11 cellular contexts compared by ENCODE assay signal in genomic region chr12:9940370-9940769, GRCh38. TPM values are rescaled to one million over a fixed set of nuclear protein-coding genes. Genes with fewer than 3 reads are reported as not detected.
A peak's percentile ranks its signal among the peaks of the same experiment; 100 is the strongest.
DNase-seq lines count a peak whose midpoint lies in the region; ATAC-seq and TF ChIP-seq lines count a peak whose summit lies in the region.
"Had no signal": no experiment of that assay in that cellular context is flagged by ENCODE, and none has a peak within 500 bp of the region (broad histone marks: within the 10 kb centered on the region; RNA-seq: fewer than 3 reads in every experiment).

No MANE protein-coding gene starts in this region.

- no peaks in the 10 kb centered on the region for H3K79me2 ChIP-seq in GM23338 (replicated peaks; ENCODE audit: insufficient read depth)

- H4K20me1 ChIP-seq in GM23338 (replicated peaks; ENCODE audit: insufficient read depth) = no peaks in the 10 kb centered on the region

- H3K27me3 Mint-ChIP-seq in GM23338 (ENCODE audit: insufficient read depth, low read depth, poor library complexity) (no peaks in the 10 kb centered on the region), immature natural killer cell (ENCODE audit: low read depth in 3 of 3) (peaks cover 0 to 2% (median 2%) of the 10 kb centered on the region in 3 donors)
- H3K27me3 Mint-ChIP-seq in activated T-cell treated with anti-CD3 and anti-CD28 coated beads, Interleukin-2, amount 50 U/mL, for 24 hours = peaks cover 8% of the 10 kb centered on the region

- no peak for ATAC-seq in GM23338
- ATAC-seq: body of pancreas had no signal

- H3K4me3 Mint-ChIP-seq in GM23338 (no peak overlapping the region), immature natural killer cell (no peak overlapping the region)
- no peak overlapping the region for H3K4me3 Mint-ChIP-seq in activated T-cell treated with anti-CD3 and anti-CD28 coated beads, Interleukin-2, amount 50 U/mL, for 24 hours

- CTCF ChIA-PET in BJ (lab: Yijun Ruan, JAX) = interaction anchor here (1.3 kb wide), 1 partner anchor 14 kb away, joined by 4 read pairs; no protein-coding TSS in a partner anchor

- H3K4me3 ChIP-seq in BJ (ENCODE audit: low read depth, low read length) (no peak overlapping the region), GM23338 (no peak overlapping the region)
- H3K4me3 ChIP-seq: body of pancreas had no signal

- H3K27ac ChIP-seq in GM23338 (ENCODE audit: low read depth) = no peak overlapping the region
- H3K27ac ChIP-seq: body of pancreas had no signal

- H3K36me3 Mint-ChIP-seq in GM23338 (ENCODE audit: low read depth) (no peaks in the 10 kb centered on the region), immature natural killer cell (no peaks in the 10 kb centered on the region)
- no peaks in the 10 kb centered on the region for H3K36me3 Mint-ChIP-seq in activated T-cell treated with anti-CD3 and anti-CD28 coated beads, Interleukin-2, amount 50 U/mL, for 24 hours (ENCODE audit: low read depth)

- POLR2A ChIA-PET in BJ (lab: Charles Lee) = no interaction called here

- no peaks in the 10 kb centered on the region for H3F3A ChIP-seq in GM23338 (replicated peaks; ENCODE audit: low read depth)

- TF ChIP-seq CTCF in BJ (IDR thresholded peaks at IDR 0.05; ENCODE audit: insufficient read depth, low read depth, low read length) = peak; percentile 31; the same call in 1 of the 2 replicates
- peak; percentile 51 to 69 for TF ChIP-seq CTCF in GM23338 (conservative IDR thresholded peaks at IDR 0.05; ENCODE audit: low read depth in 2 of 2)

- H2AFZ ChIP-seq in GM23338 = peak overlapping the region; percentile 38; the same call in 1 of the 2 replicates

- H3K27ac Mint-ChIP-seq in GM23338 (no peak overlapping the region), immature natural killer cell (peak overlapping the region in 1 of 6 donors; percentile 67)
- H3K27ac Mint-ChIP-seq in activated T-cell treated with anti-CD3 and anti-CD28 coated beads, Interleukin-2, amount 50 U/mL, for 24 hours = no peak overlapping the region

- in situ Hi-C loops in SK-MEL-5 (cut with HindIII; ENCODE audit: low pct_unique_long_range_greater_than_20kb, low sequenced_read_pairs) = no loop called here

- H3K36me3 ChIP-seq in BJ (ENCODE audit: control insufficient read depth, insufficient read depth, low read length) (no peaks in the 10 kb centered on the region), GM23338 (ENCODE audit: insufficient read depth) (no peaks in the 10 kb centered on the region)

- H3K9me3 Mint-ChIP-seq in GM23338 = no peaks in the 10 kb centered on the region
- no peaks in the 10 kb centered on the region for H3K9me3 Mint-ChIP-seq in immature natural killer cell
- H3K9me3 Mint-ChIP-seq in activated T-cell treated with anti-CD3 and anti-CD28 coated beads, Interleukin-2, amount 50 U/mL, for 24 hours = no peaks in the 10 kb centered on the region

- H3K27me3 ChIP-seq in BJ (ENCODE audit: control insufficient read depth, insufficient read depth, low read length) (peaks cover 6% of the 10 kb centered on the region), GM23338 (ENCODE audit: insufficient read depth) (no peaks in the 10 kb centered on the region)
- H3K27me3 ChIP-seq: body of pancreas had no signal

- H3K9me2 ChIP-seq in GM23338 (ENCODE audit: insufficient read depth) = no peaks in the 10 kb centered on the region

- no peak overlapping the region for H3K4me2 ChIP-seq in GM23338

- H3K4me1 Mint-ChIP-seq in GM23338 (no peaks in the 10 kb centered on the region), immature natural killer cell (peaks cover 15 to 22% of the 10 kb centered on the region in 2 donors)
- H3K4me1 Mint-ChIP-seq in activated T-cell treated with anti-CD3 and anti-CD28 coated beads, Interleukin-2, amount 50 U/mL, for 24 hours (ENCODE audit: low read depth) = peaks cover 17% of the 10 kb centered on the region

- DNase-seq in BJ (ENCODE audit: low read depth) (no peak), GM23338 (ENCODE audit: low spot score) (peak; percentile 52), SK-MEL-5 (ENCODE audit: low read depth, low spot score) (peak; percentile 51), immature natural killer cell (peak; percentile 12 to 27 (median 26)), NCI-H1694 (lab: John Stamatoyannopoulos, UW) (no peak), NCI-H1092 treated with DMSO at 0.1 percent for 48 hours (lab: John Stamatoyannopoulos, UW) (no peak), posterior vena cava (ENCODE audit: low spot score) (no peak)
- DNase-seq in activated T-cell treated with anti-CD3 and anti-CD28 coated beads, Interleukin-2, amount 50 U/mL, for 24 hours = no peak
- DNase-seq: body of pancreas had no signal

- intact Hi-C loops in posterior vena cava (cut with DNase I) = no loop called here

- no peaks in the 10 kb centered on the region for H3K4me1 ChIP-seq in GM23338 (ENCODE audit: insufficient read depth)
- H3K4me1 ChIP-seq: body of pancreas had no signal

RNA-seq across cellular contexts. Expression of gene CLEC2A, which starts 8.2 kb away (rescaled TPM):
- not detected in 2 replicates for polyA plus RNA-seq in BJ (2011; rRNA removed)
- polyA minus RNA-seq in BJ (2011; rRNA and poly(A)+ RNA removed) = not detected in 2 replicates
- total RNA-seq in GM23338 (2014; rRNA removed; shearing (Covaris generic)) = not detected in 2 replicates
- polyA plus RNA-seq in GM23338 (2016; fragmentation: Nextera tagmentation; extraction: Ambion mirVana) = not detected in 2 replicates
- total RNA-seq in SK-MEL-5 (2014; rRNA removed; shearing (Covaris generic)) = not detected in 2 replicates
- polyA plus RNA-seq in SK-MEL-5 (2015; cell fraction: cytosol; rRNA removed) = not detected in 2 replicates
- not detected in 2 replicates for polyA plus RNA-seq in SK-MEL-5 (2015; cell fraction: nucleus; rRNA removed)
- not detected for polyA plus RNA-seq in immature natural killer cell
- total RNA-seq in posterior vena cava = not detected
- total RNA-seq: body of pancreas, G401, omental fat pad had no signal

RNA-seq across cellular contexts. Expression of gene CLEC12A, which starts 30.8 kb away (rescaled TPM):
- polyA plus RNA-seq in BJ (2011; rRNA removed) (not detected in 2 replicates), GM23338 (2016; fragmentation: Nextera tagmentation; extraction: Ambion mirVana) (not detected in 2 replicates), immature natural killer cell (1 to 10 TPM; 2.9 to 5.6 (median 4.3) TPM)
- polyA minus RNA-seq in BJ (2011; rRNA and poly(A)+ RNA removed) = not detected in 2 replicates
- total RNA-seq in GM23338 (2014; rRNA removed; shearing (Covaris generic)) = not detected in 2 replicates
- total RNA-seq in SK-MEL-5 (2014; rRNA removed; shearing (Covaris generic)) = not detected in 2 replicates
- polyA plus RNA-seq in SK-MEL-5 (2015; cell fraction: cytosol; rRNA removed) = not detected in 2 replicates
- polyA plus RNA-seq in SK-MEL-5 (2015; cell fraction: nucleus; rRNA removed) = not detected in 2 replicates
- 1 to 10 TPM; 2.0 to 5.0 TPM for total RNA-seq in posterior vena cava
- total RNA-seq: G401 had no signal

RNA-seq across cellular contexts. Expression of gene CLEC1B, which starts 58.6 kb away (rescaled TPM):
- polyA plus RNA-seq in BJ (2011; rRNA removed) (not detected in 2 replicates), GM23338 (2016; fragmentation: Nextera tagmentation; extraction: Ambion mirVana) (not detected in 2 replicates), immature natural killer cell (1 to 10 TPM in 1 of 3 donors, under 1 TPM in 1, not detected in 1; 0.47 to 2.0 TPM)
- not detected in 2 replicates for polyA minus RNA-seq in BJ (2011; rRNA and poly(A)+ RNA removed)
- not detected in 2 replicates for total RNA-seq in GM23338 (2014; rRNA removed; shearing (Covaris generic))
- total RNA-seq in SK-MEL-5 (2014; rRNA removed; shearing (Covaris generic)) = not detected in 2 replicates
- not detected in 2 replicates for polyA plus RNA-seq in SK-MEL-5 (2015; cell fraction: cytosol; rRNA removed)
- polyA plus RNA-seq in SK-MEL-5 (2015; cell fraction: nucleus; rRNA removed) = not detected in 2 replicates
- total RNA-seq in posterior vena cava = not detected
- total RNA-seq: body of pancreas, G401, omental fat pad had no signal

RNA-seq across cellular contexts. Expression of gene KLRF2, which starts 59.1 kb away (rescaled TPM):
- not detected in 2 replicates for polyA plus RNA-seq in BJ (2011; rRNA removed)
- polyA minus RNA-seq in BJ (2011; rRNA and poly(A)+ RNA removed) = not detected in 2 replicates
- total RNA-seq in GM23338 (2014; rRNA removed; shearing (Covaris generic)) = not detected in 2 replicates
- polyA plus RNA-seq in GM23338 (2016; fragmentation: Nextera tagmentation; extraction: Ambion mirVana) = not detected in 2 replicates
- not detected in 2 replicates for total RNA-seq in SK-MEL-5 (2014; rRNA removed; shearing (Covaris generic))
- polyA plus RNA-seq in SK-MEL-5 (2015; cell fraction: cytosol; rRNA removed) = not detected in 2 replicates
- not detected in 2 replicates for polyA plus RNA-seq in SK-MEL-5 (2015; cell fraction: nucleus; rRNA removed)
- polyA plus RNA-seq in immature natural killer cell = 1 to 10 TPM in 1 of 3 donors, under 1 TPM in 1, not detected in 1; 0.94 to 3.4 TPM
- not detected for total RNA-seq in posterior vena cava
- total RNA-seq: body of pancreas, G401, omental fat pad had no signal

Comparison
In these comparisons a context has a peak if more than half of its experiments do, and no peak if none do; other contexts are left out.
1. DNase-seq: peak in GM23338 (single experiment), SK-MEL-5 (single experiment) and immature natural killer cell (3 of 3); none in BJ (single experiment), NCI-H1694 (single experiment), activated T-cell treated with anti-CD3 and anti-CD28 coated beads, Interleukin-2, amount 50 U/mL, for 24 hours (single experiment), NCI-H1092 treated with DMSO at 0.1 percent for 48 hours (single experiment) and posterior vena cava (single experiment).